ENCODE assay signal across 29 cellular contexts in the genomic region with DNA sequence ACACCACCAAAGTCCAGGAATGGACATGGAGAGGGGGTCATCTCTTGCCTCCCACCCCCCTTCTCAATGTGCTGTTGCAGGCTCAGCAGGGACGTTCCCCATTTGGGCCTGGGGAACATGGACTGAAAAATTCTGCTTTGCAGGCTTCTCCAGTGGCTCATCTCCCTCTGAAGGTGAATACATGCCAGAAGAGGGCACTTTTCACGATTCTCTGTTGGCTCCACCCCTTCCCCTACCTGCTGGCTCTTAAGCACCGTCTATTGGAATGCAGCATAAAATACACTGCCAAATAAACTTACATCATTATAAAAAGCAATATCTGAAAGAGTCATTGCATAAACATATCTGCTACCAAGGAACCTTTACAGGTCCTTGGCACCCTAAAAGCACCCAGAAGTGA.
"Had no signal": no experiment of that assay in that cellular context is flagged by ENCODE, and none has a peak within 500 bp of the region (broad histone marks: within the 10 kb centered on the region; RNA-seq: fewer than 3 reads in every experiment).

No MANE protein-coding gene starts in this region.

- H3K27ac ChIP-seq: adrenal gland, body of pancreas, coronary artery, dorsolateral prefrontal cortex, heart left ventricle, left lung, lower lobe of right lung, parathyroid adenoma, psoas muscle, stomach, thyroid gland, upper lobe of left lung, vagina had no signal

- DNase-seq: activated CD4-positive, alpha-beta T cell treated with anti-CD3 and anti-CD28 coated beads for 48 hours; activated CD4-positive, alpha-beta T cell treated with anti-CD3 and anti-CD28 coated beads, Interleukin-2, amount 50 U/mL, for 48 hours; activated CD8-positive, alpha-beta memory T cell treated with anti-CD3 and anti-CD28 coated beads for 24 hours; activated effector memory CD4-positive, alpha-beta T cell treated with Interleukin-2 at 50 U/mL for 16 hours; activated naive CD4-positive, alpha-beta T cell treated with Interleukin-2 at 50 U/mL for 16 hours; adrenal gland; aorta; body of pancreas; dorsolateral prefrontal cortex; effector memory CD4-positive, alpha-beta T cell; foreskin fibroblast; heart left ventricle; hypothalamus; left lung; lower lobe of right lung; nucleus accumbens; psoas muscle; stimulated activated CD4-positive, alpha-beta T cell treated with anti-CD3 and anti-CD28 coated beads, Interleukin-1b, Interleukin-23, amount 100 ng/mL, for 48 hours; stimulated activated CD4-positive, alpha-beta T cell treated with anti-CD3 and anti-CD28 coated beads, Interleukin-4, amount 100 ng/mL, for 4 hours; stimulated activated CD8-positive, alpha-beta memory T cell treated with anti-CD3 and anti-CD28 coated beads, Interleukin-4, amount 100 ng/mL, for 48 hours; stomach; thyroid gland; upper lobe of left lung had no signal

- H3K4me3 ChIP-seq: adrenal gland, body of pancreas, coronary artery, dorsolateral prefrontal cortex, heart left ventricle, left lung, lower lobe of right lung, psoas muscle, smooth muscle cell, stomach, thyroid gland, upper lobe of left lung, vagina had no signal

- ATAC-seq: activated CD4-positive, CD25-positive, alpha-beta regulatory T cell treated with anti-CD3 and anti-CD28 coated beads, Interleukin-2, amount 50 U/mL, for 24 hours; body of pancreas; heart left ventricle; left lung; lower lobe of right lung; stimulated activated memory B cell treated with anti-CD40 and anti-IgM and Interleukin-4, amounts not matched to agents 10 μg/mL and 1 μg/mL and 100 μg/mL, for 72 hours had no signal
